8 cellular contexts compared by ENCODE assay signal in genomic region chr2:10080536-10081304, GRCh38. TPM values are rescaled to one million over a fixed set of nuclear protein-coding genes. Genes with fewer than 3 reads are reported as not detected.
DNase-seq lines count a peak whose midpoint lies in the region; ATAC-seq and TF ChIP-seq lines count a peak whose summit lies in the region.

No MANE protein-coding gene starts in this region.

- WGBS in mammary epithelial cell (ENCODE audit: low coverage, missing lambda C conversion rate): 49% methylated on average over 7 of the region's 45 CpGs

- TF ChIP-seq CTCF in mammary epithelial cell (conservative IDR thresholded peaks at IDR 0.05 in 1 of 2, IDR thresholded peaks at IDR 0.05 in 1 of 2; ENCODE audit: extremely low read depth in 1 of 2, insufficient read depth in 1 of 2, low read depth in 1 of 2, low read length in 2 of 2) (no peak), nephron (IDR thresholded peaks at IDR 0.05; ENCODE audit: unreplicated experiment in 3 of 3) (no peak)

- H3K9me3 ChIP-seq in mammary epithelial cell (replicated peaks; ENCODE audit: insufficient read depth, low read length): no peaks in the 10 kb centered on the region
- no peaks in the 10 kb centered on the region for H3K9me3 ChIP-seq in MG63

- H3K27ac ChIP-seq in mammary epithelial cell (ENCODE audit: insufficient read depth, low read depth, low read length): no peak overlapping the region

- peak overlapping the region; percentile 75 to 84 (median 81) for H3K4me3 Mint-ChIP-seq in nephron

- no peaks in the 10 kb centered on the region for H3K79me2 ChIP-seq in mammary epithelial cell (ENCODE audit: insufficient read depth, low read length)

- H3K27me3 Mint-ChIP-seq in nephron (ENCODE audit: low read depth): peaks cover 86% of the 10 kb centered on the region

- intact Hi-C loops in mammary epithelial cell (cut with micrococcal nuclease): no loop called here

- H3K27ac Mint-ChIP-seq in nephron: peak overlapping the region; percentile 52 to 92 (median 83)

- no peak for ATAC-seq in HG02938 (IDR thresholded peaks at IDR 0.05; ENCODE audit: unreplicated experiment)

- in situ Hi-C loops in mammary epithelial cell (cut with MboI; ENCODE audit: low sequenced_read_pairs in 2 of 2): no loop called here

- peak overlapping the region; percentile 72 for H3K4me2 ChIP-seq in mammary epithelial cell (ENCODE audit: insufficient read depth, low read depth, low read length)

- CTCF ChIA-PET in mammary epithelial cell (lab: Charles Lee; ENCODE audit: low non-redundant PET): no interaction called here

- H3K4me1 Mint-ChIP-seq in nephron: peaks cover 50% of the 10 kb centered on the region

- H3K36me3 Mint-ChIP-seq in nephron (ENCODE audit: low read depth): peaks cover 13% of the 10 kb centered on the region

- H3K4me3 ChIP-seq in mammary epithelial cell (replicated peaks in 1 of 3; ENCODE audit: insufficient read depth in 1 of 3, low read depth in 2 of 3, low read length in 3 of 3): no peak overlapping the region
- no peak overlapping the region for H3K4me3 ChIP-seq in MG63

- no TSS peak for BruUV-seq in mammary epithelial cell (replicated peaks; lab: Mats Ljungman, UMichigan)

- H2AFZ ChIP-seq in mammary epithelial cell (ENCODE audit: low read depth, low read length): no peak overlapping the region

- dilution Hi-C loops in mammary epithelial cell (cut with HindIII; ENCODE audit: low sequenced_read_pairs): loop anchor here (5.0 kb wide), 1 partner anchor 332 kb away; no protein-coding TSS in a partner anchor

- no peaks in the 10 kb centered on the region for H3K9me3 Mint-ChIP-seq in nephron

- DNase-seq in activated T-cell treated with anti-CD3 and anti-CD28 coated beads, Interleukin-2, amount 50 U/mL, for 1 hour: peak; percentile 38
- DNase-seq in activated T-cell treated with anti-CD3 and anti-CD28 coated beads for 4 hours: no peak
- peak; percentile 38 for DNase-seq in HK-2 (ENCODE audit: unreplicated experiment)
- no peak for DNase-seq in mammary epithelial cell
- no peak for DNase-seq in glomerular visceral epithelial cell (ENCODE audit: extremely low spot score)
- no peak for DNase-seq in MG63

- H3K9ac ChIP-seq in mammary epithelial cell (ENCODE audit: insufficient read depth, low read length): no peak overlapping the region

- no peaks in the 10 kb centered on the region for H4K20me1 ChIP-seq in mammary epithelial cell (ENCODE audit: insufficient read depth, low read length)

- H3K27me3 ChIP-seq in mammary epithelial cell (ENCODE audit: insufficient read depth, low read length) (peaks cover 17% of the 10 kb centered on the region), MG63 (peaks cover 30% of the 10 kb centered on the region)

- peaks cover 8% of the 10 kb centered on the region for H3K4me1 ChIP-seq in mammary epithelial cell (ENCODE audit: insufficient read depth, low read length)

- H3K36me3 ChIP-seq in mammary epithelial cell (ENCODE audit: insufficient read depth, low read length): no peaks in the 10 kb centered on the region
- H3K36me3 ChIP-seq in MG63: no peaks in the 10 kb centered on the region

RNA-seq across cellular contexts. Expression of gene CYS1, which starts 0.5 kb away (rescaled TPM):
- total RNA-seq in mammary epithelial cell: 1 to 10 TPM in 1 of 2 donors, under 1 TPM in 1; 0.73 to 3.5 TPM
- polyA plus RNA-seq in mammary epithelial cell: 0.26 TPM
- not detected for polyA minus RNA-seq in mammary epithelial cell
- 1.0 and 2.0 TPM in 2 replicates for total RNA-seq in MG63 (2014; rRNA removed; shearing (Covaris generic); ENCODE audit: low replicate concordance)

RNA-seq across cellular contexts. Expression of gene KLF11, which starts 37.4 kb away (rescaled TPM):
- 1 to 10 TPM; 5.9 to 7.8 TPM for total RNA-seq in mammary epithelial cell
- 7.7 TPM for polyA plus RNA-seq in mammary epithelial cell
- polyA minus RNA-seq in mammary epithelial cell: 36.0 TPM
- 2.0 and 2.4 TPM in 2 replicates for total RNA-seq in MG63 (2014; rRNA removed; shearing (Covaris generic); ENCODE audit: low replicate concordance)

RNA-seq across cellular contexts. Expression of gene RRM2, which starts 41.8 kb away (rescaled TPM):
- 100 to 1,000 TPM in 1 of 2 donors, 1 to 10 TPM in 1; 4.0 to 103 TPM for total RNA-seq in mammary epithelial cell
- polyA plus RNA-seq in mammary epithelial cell: 79.1 TPM
- 173 TPM for polyA minus RNA-seq in mammary epithelial cell
- total RNA-seq in MG63 (2014; rRNA removed; shearing (Covaris generic); ENCODE audit: low replicate concordance): 31.3 and 33.2 TPM in 2 replicates

Comparison
In these comparisons a context has a peak if more than half of its experiments do, and no peak if none do; other contexts are left out.
1. DNase-seq: peak in activated T-cell treated with anti-CD3 and anti-CD28 coated beads, Interleukin-2, amount 50 U/mL, for 1 hour (single experiment) and HK-2 (single experiment); none in activated T-cell treated with anti-CD3 and anti-CD28 coated beads for 4 hours (single experiment), mammary epithelial cell (single experiment), glomerular visceral epithelial cell (single experiment) and MG63 (single experiment).